8 cellular contexts compared by ENCODE assay signal in genomic region chr9:35690447-35691324, GRCh38. TPM values are rescaled to one million over a fixed set of nuclear protein-coding genes. Genes with fewer than 3 reads are reported as not detected.
DNase-seq lines count a peak whose midpoint lies in the region; ATAC-seq and TF ChIP-seq lines count a peak whose summit lies in the region.

No MANE protein-coding gene starts in this region.

- peaks cover 6% of the 10 kb centered on the region; the same call in 1 of the 2 replicates for H4K20me1 ChIP-seq in GM23338 (replicated peaks; ENCODE audit: insufficient read depth)
- H4K20me1 ChIP-seq in osteoblast (ENCODE audit: insufficient read depth, low read length) = peaks cover 40% of the 10 kb centered on the region

- H3K27ac ChIP-seq in GM23338 (ENCODE audit: low read depth) = peak overlapping the region; percentile 87; the same call in 1 of the 2 replicates
- H3K27ac ChIP-seq in RWPE2 (ENCODE audit: poor library complexity, severe bottlenecking) = peak overlapping the region; percentile 92
- peak overlapping the region; percentile 95 for H3K27ac ChIP-seq in cardiac muscle cell
- H3K27ac ChIP-seq in osteoblast (ENCODE audit: low read depth, low read length) = peak overlapping the region; percentile 87

- ATAC-seq in GM23338 = peak; percentile 42
- ATAC-seq in RWPE2 (ENCODE audit: low read depth) = peak; percentile 32
- ATAC-seq in HG02970 (IDR thresholded peaks at IDR 0.05; ENCODE audit: low FRiP score, unreplicated experiment) = no peak

- H3K27me3 ChIP-seq in GM23338 (ENCODE audit: insufficient read depth) (no peaks in the 10 kb centered on the region), RWPE2 (ENCODE audit: insufficient read depth, poor library complexity, severe bottlenecking) (no peaks in the 10 kb centered on the region), cardiac muscle cell (no peaks in the 10 kb centered on the region), osteoblast (ENCODE audit: insufficient read depth, low read length) (no peaks in the 10 kb centered on the region)

- H3K4me1 ChIP-seq in GM23338 (ENCODE audit: insufficient read depth) = peaks cover 17% of the 10 kb centered on the region; the same call in 1 of the 2 replicates
- peaks cover 14% of the 10 kb centered on the region for H3K4me1 ChIP-seq in RWPE2 (ENCODE audit: insufficient read depth, poor library complexity, severe bottlenecking)
- peaks cover 31% of the 10 kb centered on the region for H3K4me1 ChIP-seq in cardiac muscle cell (ENCODE audit: low read depth)
- H3K4me1 ChIP-seq in osteoblast (ENCODE audit: insufficient read depth, low read length) = peaks cover 40% of the 10 kb centered on the region

- H3F3A ChIP-seq in GM23338 (replicated peaks; ENCODE audit: low read depth) = no peaks in the 10 kb centered on the region

- peaks cover 33% of the 10 kb centered on the region for H3K4me1 Mint-ChIP-seq in GM23338

- H3K79me2 ChIP-seq in GM23338 (replicated peaks; ENCODE audit: insufficient read depth) (peaks cover 22% of the 10 kb centered on the region), osteoblast (ENCODE audit: insufficient read depth, low read length) (peaks cover 39% of the 10 kb centered on the region)

- H3K9me2 ChIP-seq in GM23338 (ENCODE audit: insufficient read depth) = no peaks in the 10 kb centered on the region

- peak overlapping the region; percentile 94 for H3K4me3 ChIP-seq in GM23338
- peak overlapping the region; percentile 54 for H3K4me3 ChIP-seq in RWPE2 (ENCODE audit: severe bottlenecking)
- peak overlapping the region; percentile 67 for H3K4me3 ChIP-seq in cardiac muscle cell
- peak overlapping the region; percentile 93 for H3K4me3 ChIP-seq in osteoblast (ENCODE audit: insufficient read depth, low read length)

- peak; percentile 87 for DNase-seq in AG20443 (ENCODE audit: low spot score)
- peak; percentile 76 for DNase-seq in GM23338 (ENCODE audit: low spot score)
- no peak for DNase-seq in RWPE2 (ENCODE audit: low spot score)
- DNase-seq in amniotic stem cell (lab: John Stamatoyannopoulos, UW) = peak; percentile 65
- DNase-seq in cardiac muscle cell (ENCODE audit: low read depth in 1 of 2, low spot score in 1 of 2) = peak; percentile 84 to 93
- peak; percentile 96 for DNase-seq in osteoblast (ENCODE audit: insufficient read length, low spot score, missing footprints)
- DNase-seq in effector CD4-positive, alpha-beta T cell = no peak

- H3K36me3 ChIP-seq in GM23338 (ENCODE audit: insufficient read depth) = peaks cover 5% of the 10 kb centered on the region; the same call in 1 of the 2 replicates
- peaks cover 31% of the 10 kb centered on the region for H3K36me3 ChIP-seq in RWPE2 (ENCODE audit: low read depth)
- peaks cover 2% of the 10 kb centered on the region for H3K36me3 ChIP-seq in cardiac muscle cell
- peaks cover 32% of the 10 kb centered on the region for H3K36me3 ChIP-seq in osteoblast (ENCODE audit: insufficient read depth, low read length)

- H3K9me3 Mint-ChIP-seq in GM23338 = no peaks in the 10 kb centered on the region; the same call in 1 of the 3 replicates

- H3K36me3 Mint-ChIP-seq in GM23338 (ENCODE audit: low read depth) = peaks cover 32% of the 10 kb centered on the region

- H2AFZ ChIP-seq in GM23338 (peak overlapping the region; percentile 92), osteoblast (ENCODE audit: low read length) (peak overlapping the region; percentile 11)

- TF ChIP-seq CTCF in GM23338 (conservative IDR thresholded peaks at IDR 0.05; ENCODE audit: low read depth in 2 of 2) (no peak), RWPE2 (IDR thresholded peaks at IDR 0.05; ENCODE audit: poor library complexity, severe bottlenecking) (no peak), cardiac muscle cell (IDR thresholded peaks at IDR 0.05; ENCODE audit: low read depth, low read length) (no peak), osteoblast (IDR thresholded peaks at IDR 0.05; ENCODE audit: extremely low read depth, low read depth, low read length) (no peak)

- H3K4me2 ChIP-seq in GM23338 (peak overlapping the region; percentile 96), osteoblast (ENCODE audit: insufficient read depth, low read length) (peak overlapping the region; percentile 100)

- H3K27ac Mint-ChIP-seq in GM23338 = peak overlapping the region; percentile 62; the same call in 1 of the 2 replicates

- peaks cover 3% of the 10 kb centered on the region for H3K27me3 Mint-ChIP-seq in GM23338 (ENCODE audit: insufficient read depth, low read depth, poor library complexity)

- peak overlapping the region; percentile 95 for H3K4me3 Mint-ChIP-seq in GM23338

- H3K9me3 ChIP-seq in RWPE2 (ENCODE audit: severe bottlenecking) = no peaks in the 10 kb centered on the region
- H3K9me3 ChIP-seq in cardiac muscle cell (ENCODE audit: low read depth) = no peaks in the 10 kb centered on the region
- no peaks in the 10 kb centered on the region for H3K9me3 ChIP-seq in osteoblast (ENCODE audit: low read depth, low read length)

TF ChIP-seq in GM23338, 12 proteins besides CTCF, POLR2A, EP300 and RAD21:
- TF ChIP-seq POLR2AphosphoS5 (IDR thresholded peaks at IDR 0.05; ENCODE audit: low read depth) (peak; percentile 7; the same call in 1 of the 2 replicates), CREB1 (CRISPR knock-in tag; IDR thresholded peaks at IDR 0.05; ENCODE audit: low read depth) (no peak), ZNF331 (CRISPR knock-in tag; IDR thresholded peaks at IDR 0.05; ENCODE audit: low read depth) (no peak)

RNA-seq across cellular contexts. Expression of gene TPM2, which starts 1.0 kb away (rescaled TPM):
- 116 and 141 TPM in 2 replicates for total RNA-seq in GM23338 (2014; rRNA removed; shearing (Covaris generic))
- 488 and 540 TPM in 2 replicates for polyA plus RNA-seq in GM23338 (2016; fragmentation: Nextera tagmentation; extraction: Ambion mirVana)
- 645 and 899 TPM in 2 replicates for total RNA-seq in cardiac muscle cell
- polyA plus RNA-seq in cardiac muscle cell = 761 and 1,591 TPM in 2 replicates
- 911 and 946 TPM in 2 replicates for total RNA-seq in osteoblast

RNA-seq across cellular contexts. Expression of gene CA9, which starts 17.0 kb away (rescaled TPM):
- total RNA-seq in GM23338 (2014; rRNA removed; shearing (Covaris generic)) = not detected in 2 replicates
- polyA plus RNA-seq in GM23338 (2016; fragmentation: Nextera tagmentation; extraction: Ambion mirVana) (1.1 and 2.2 TPM in 2 replicates), cardiac muscle cell (2.6 and 4.9 TPM in 2 replicates)
- total RNA-seq in cardiac muscle cell (2.4 and 3.1 TPM in 2 replicates), osteoblast (not detected in 2 replicates)

RNA-seq across cellular contexts. Expression of gene ARHGEF39, which starts 25.7 kb away (rescaled TPM):
- total RNA-seq in GM23338 (2014; rRNA removed; shearing (Covaris generic)) = 16.8 and 25.7 TPM in 2 replicates
- polyA plus RNA-seq in GM23338 (2016; fragmentation: Nextera tagmentation; extraction: Ambion mirVana) (25.2 and 31.0 TPM in 2 replicates), cardiac muscle cell (5.6 and 36.9 TPM in 2 replicates)
- total RNA-seq in cardiac muscle cell (1.5 and 12.6 TPM in 2 replicates), osteoblast (0.36 and 0.88 TPM in 2 replicates)

RNA-seq across cellular contexts. Expression of gene CCDC107, which starts 32.6 kb away (rescaled TPM):
- 2.4 and 6.9 TPM in 2 replicates for total RNA-seq in GM23338 (2014; rRNA removed; shearing (Covaris generic))
- polyA plus RNA-seq in GM23338 (2016; fragmentation: Nextera tagmentation; extraction: Ambion mirVana) (18.4 and 20.8 TPM in 2 replicates), cardiac muscle cell (68.5 and 75.1 TPM in 2 replicates)
- total RNA-seq in cardiac muscle cell (26.5 and 29.3 TPM in 2 replicates), osteoblast (10.6 and 15.6 TPM in 2 replicates)

RNA-seq across cellular contexts. Expression of gene RMRP, which starts 32.9 kb away (rescaled TPM):
- total RNA-seq in GM23338 (2014; rRNA removed; shearing (Covaris generic)) = 8,626 and 33,360 TPM in 2 replicates
- polyA plus RNA-seq in GM23338 (2016; fragmentation: Nextera tagmentation; extraction: Ambion mirVana) (15.3 and 43.0 TPM in 2 replicates), cardiac muscle cell (not detected in 2 replicates)
- total RNA-seq in cardiac muscle cell (6,299 and 17,487 TPM in 2 replicates), osteoblast (88,726 and 110,601 TPM in 2 replicates)

Comparison
In these comparisons a context has a peak if more than half of its experiments do, and no peak if none do; other contexts are left out.
1. DNase-seq: peak in AG20443 (single experiment), GM23338 (single experiment), amniotic stem cell (single experiment), cardiac muscle cell (2 of 2) and osteoblast (single experiment); none in RWPE2 (single experiment) and effector CD4-positive, alpha-beta T cell (single experiment).
2. Peak in every context shown above with its lines, with median percentiles within 50 percentile points of each other: H3K27ac ChIP-seq and H3K4me3 ChIP-seq.